Comparison of ENCODE assay signal across 12 cellular contexts in the genomic region with DNA sequence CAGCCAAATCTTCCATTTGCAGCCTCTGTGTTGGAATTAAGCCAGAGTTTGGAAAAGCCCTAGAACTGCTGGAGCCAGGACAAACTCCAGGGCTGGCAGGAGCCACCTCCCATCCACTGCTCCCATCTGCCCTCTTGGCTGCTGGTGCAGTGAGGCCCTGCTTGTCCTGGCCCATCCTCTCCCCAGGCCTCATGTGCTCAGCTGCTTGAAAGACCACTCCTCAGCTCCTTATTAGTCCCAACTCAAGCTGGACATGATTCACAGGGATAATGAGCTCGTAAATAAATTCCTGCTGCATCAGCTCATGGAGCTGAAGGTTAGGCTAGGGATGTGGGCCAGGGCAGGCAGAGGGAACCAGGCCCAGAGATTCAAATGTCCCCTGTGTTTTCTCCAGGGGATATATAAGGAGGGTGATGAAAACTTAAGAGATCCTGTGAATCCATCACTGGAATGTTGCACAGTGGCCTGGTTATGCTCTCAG.
A peak's percentile ranks its signal among the peaks of the same experiment; 100 is the strongest.
DNase-seq lines count a peak whose midpoint lies in the region; TF ChIP-seq lines count a peak whose summit lies in the region.
"Had no signal": no experiment of that assay in that cellular context is flagged by ENCODE, and none has a peak within 500 bp of the region (broad histone marks: within the 10 kb centered on the region; RNA-seq: fewer than 3 reads in every experiment).

No MANE protein-coding gene starts in this region.

- no peaks in the 10 kb centered on the region for H3K9me3 ChIP-seq in SK-N-SH

- intact Hi-C loops in cardiac septum (cut with DNase I) = no loop called here

- H3K27me3 ChIP-seq in SK-N-SH (ENCODE audit: insufficient read depth) = no peaks in the 10 kb centered on the region
- H3K27me3 ChIP-seq in rectal smooth muscle tissue (ENCODE audit: control insufficient read depth, insufficient read depth, low read length) = no peaks in the 10 kb centered on the region

- 23% methylated on average over 1 of the region's 1 CpG for WGBS in SK-N-SH (ENCODE audit: low lambda C conversion rate)

- CTCF ChIA-PET in SK-N-SH (lab: Yijun Ruan, JAX) = interaction anchor here (1.0 to 1.5 kb wide), 4 partner anchors 10 to 880 kb away, joined by 3 to 4 read pairs (median 4); no protein-coding TSS in a partner anchor

- peaks cover 11% of the 10 kb centered on the region for H3F3A ChIP-seq in SK-N-SH (replicated peaks; ENCODE audit: insufficient read depth)

- POLR2A ChIA-PET in SK-N-SH (lab: Yijun Ruan, JAX) = interaction anchor here (0.7 kb wide), 1 partner anchor 444 kb away, joined by 3 read pairs; no protein-coding TSS in a partner anchor

- peak; percentile 18; the same call in 1 of the 2 replicates for TF ChIP-seq RAD21 in SK-N-SH (IDR thresholded peaks at IDR 0.05; ENCODE audit: low read length)

- H3K9ac ChIP-seq in SK-N-SH (no peak overlapping the region), rectal smooth muscle tissue (ENCODE audit: low read length) (no peak overlapping the region)

- H2AFZ ChIP-seq in SK-N-SH (ENCODE audit: low read depth) = no peak overlapping the region

- H3K36me3 ChIP-seq in SK-N-SH (replicated peaks in 1 of 2; ENCODE audit: control insufficient read depth in 1 of 2, insufficient read depth in 2 of 2, low read length in 1 of 2) = no peaks in the 10 kb centered on the region
- H3K36me3 ChIP-seq in rectal smooth muscle tissue (ENCODE audit: control insufficient read depth, insufficient read depth, low read length) = no peaks in the 10 kb centered on the region

- H3K4me1 ChIP-seq in SK-N-SH (ENCODE audit: control insufficient read depth in 1 of 2, insufficient read depth in 2 of 2, low read depth in 1 of 2, low read length in 1 of 2) (peaks cover 7 to 49% of the 10 kb centered on the region in 2 experiments; a peak in 3 of 4 replicates), rectal smooth muscle tissue (ENCODE audit: control insufficient read depth, insufficient read depth, low read length) (peaks cover 44% of the 10 kb centered on the region)

- no peak; a peak in 1 of 4 replicates for TF ChIP-seq EP300 in SK-N-SH (IDR thresholded peaks at IDR 0.05; ENCODE audit: borderline replicate concordance in 1 of 2, low read depth in 1 of 2, low read length in 1 of 2)

- H3K4me3 ChIP-seq in SK-N-SH (ENCODE audit: low read depth in 2 of 2, low read length in 1 of 2) = no peak overlapping the region
- no peak overlapping the region for H3K4me3 ChIP-seq in rectal smooth muscle tissue (ENCODE audit: low read length)
- H3K4me3 ChIP-seq: skin epidermis had no signal

- no peaks in the 10 kb centered on the region for H4K20me1 ChIP-seq in SK-N-SH (ENCODE audit: insufficient read depth)

- DNase-seq in DMS79 (lab: John Stamatoyannopoulos, UW) = peak; percentile 21
- no peak for DNase-seq in SK-N-SH
- DNase-seq in cardiac septum (ENCODE audit: low spot score) = peak; percentile 47
- DNase-seq in DMS114 treated with DMSO at 0.1 percent for 48 hours (lab: John Stamatoyannopoulos, UW; ENCODE audit: unreplicated experiment) = no peak
- no peak for DNase-seq in GM20000 (ENCODE audit: low spot score)
- no peak for DNase-seq in MV-4-11 (lab: John Stamatoyannopoulos, UW)
- DNase-seq in midbrain (lab: John Stamatoyannopoulos, UW) = no peak
- DNase-seq: CD4-positive, alpha-beta T cell; effector memory CD4-positive, alpha-beta T cell; stimulated activated naive CD8-positive, alpha-beta T cell treated with anti-CD3 and anti-CD28 coated beads, Interleukin-15, Interleukin-2, amounts not matched to agents 100 U/mL and 50 U/mL, for 24 hours had no signal

- peak overlapping the region; percentile 29; the same call in 1 of the 2 replicates for H3K4me2 ChIP-seq in SK-N-SH

- H3K9me2 ChIP-seq in SK-N-SH = no peaks in the 10 kb centered on the region

- no peaks in the 10 kb centered on the region for H3K79me2 ChIP-seq in SK-N-SH (ENCODE audit: insufficient read depth)

- TF ChIP-seq CTCF in SK-N-SH (IDR thresholded peaks at IDR 0.05) (no peak), GM20000 (IDR thresholded peaks at IDR 0.05; ENCODE audit: extremely low read depth, missing control alignments) (no peak)

- H3K27ac ChIP-seq in SK-N-SH (ENCODE audit: low read depth in 2 of 2, low read length in 1 of 2) = peak overlapping the region; percentile 48 to 86; a peak in 3 of 4 replicates
- peak overlapping the region; percentile 84 for H3K27ac ChIP-seq in rectal smooth muscle tissue (ENCODE audit: low read depth, low read length)

TF ChIP-seq in SK-N-SH, 30 proteins besides CTCF, POLR2A, EP300 and RAD21:
- TF ChIP-seq TCF12 (IDR thresholded peaks at IDR 0.05) = peak; percentile 55; the same call in 1 of the 2 replicates
- no peak for TF ChIP-seq RCOR1 (IDR thresholded peaks at IDR 0.05; ENCODE audit: low read length)
- TF ChIP-seq GABPA (IDR thresholded peaks at IDR 0.05; ENCODE audit: low read depth) = no peak
- TF ChIP-seq POLR2AphosphoS5 (IDR thresholded peaks at IDR 0.05; ENCODE audit: low read depth, low read length) = 0 out of 2 replicates have a peak, but pooled peaks have one; percentile 18
- peak; percentile 43; the same call in 1 of the 2 replicates for TF ChIP-seq NFIC (IDR thresholded peaks at IDR 0.05; ENCODE audit: borderline replicate concordance)
- TF ChIP-seq CHD2 (IDR thresholded peaks at IDR 0.05; ENCODE audit: low read length, partially characterized antibody) = no peak
- TF ChIP-seq PBX3 (IDR thresholded peaks at IDR 0.05) = peak; percentile 19; the same call in 1 of the 2 replicates
- TF ChIP-seq JUND (IDR thresholded peaks at IDR 0.05) = no peak

Comparison
In these comparisons a context has a peak if more than half of its experiments do, and no peak if none do; other contexts are left out.
1. DNase-seq: peak in DMS79 (single experiment) and cardiac septum (single experiment); none in SK-N-SH (single experiment), DMS114 treated with DMSO at 0.1 percent for 48 hours (single experiment), GM20000 (single experiment), MV-4-11 (single experiment) and midbrain (single experiment).